24 cellular contexts compared by ENCODE assay signal in the genomic region with DNA sequence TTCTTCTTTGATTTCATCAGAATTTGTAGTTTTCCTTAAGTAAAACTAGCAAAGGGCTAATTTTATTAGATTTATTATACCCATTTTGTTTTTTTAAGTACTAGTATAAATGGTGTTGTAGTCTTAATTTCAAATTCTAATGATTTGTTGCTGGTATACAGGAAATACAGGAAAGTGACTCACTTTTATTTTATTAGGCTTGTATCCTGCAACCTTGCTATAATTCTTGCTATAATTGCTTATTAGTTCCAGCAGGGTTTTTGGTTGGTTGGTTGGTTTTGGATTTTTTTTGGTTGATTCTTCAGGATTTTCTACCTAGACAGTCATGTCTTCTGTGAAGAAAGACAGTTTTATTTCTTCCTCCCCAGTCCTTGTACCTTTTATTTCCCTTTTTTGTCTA.
DNase-seq lines count a peak whose midpoint lies in the region; ATAC-seq, FAIRE-seq and TF ChIP-seq lines count a peak whose summit lies in the region.
"Had no signal": no experiment of that assay in that cellular context is flagged by ENCODE, and none has a peak within 500 bp of the region (broad histone marks: within the 10 kb centered on the region; RNA-seq: fewer than 3 reads in every experiment).

No MANE protein-coding gene starts in this region.

- no peaks in the 10 kb centered on the region for H4K20me1 ChIP-seq in IMR-90 (ENCODE audit: insufficient read depth, low read length)

- no peak overlapping the region for H3K4ac ChIP-seq in IMR-90 (ENCODE audit: low read depth, low read length)

- intact Hi-C loops in IMR-90 (cut with micrococcal nuclease), result loop anchor here (5.0 to 10.0 kb wide), 2 partner anchors 126 to 474 kb away; a partner anchor contains a TSS
- intact Hi-C loops in posterior vena cava (cut with DNase I), result loop anchor here in 1 of 2 donors (10.0 kb wide), 1 partner anchor 364 kb away; no protein-coding TSS in a partner anchor

- no peak overlapping the region for H4K5ac ChIP-seq in IMR-90 (ENCODE audit: low read depth, low read length)

- H3K79me1 ChIP-seq in IMR-90 (ENCODE audit: low read depth in 1 of 2, low read length in 2 of 2), result peaks cover 27 to 44% of the 10 kb centered on the region in 2 experiments

- no peak for TF ChIP-seq RAD21 in IMR-90 (IDR thresholded peaks at IDR 0.05; ENCODE audit: low read length)

- no peak overlapping the region for H2BK120ac ChIP-seq in IMR-90 (ENCODE audit: low read depth, low read length)

- H3K27me3 ChIP-seq in ACC112 (ENCODE audit: insufficient read depth, low read length), result no peaks in the 10 kb centered on the region
- H3K27me3 ChIP-seq in IMR-90 (ENCODE audit: control insufficient read depth, insufficient read depth, low read length), result no peaks in the 10 kb centered on the region
- H3K27me3 ChIP-seq in bronchial epithelial cell (ENCODE audit: control insufficient read depth, insufficient read depth, low read length), result no peaks in the 10 kb centered on the region
- H3K27me3 ChIP-seq: BLaER1 treated with 17β-estradiol and CSF1 and Interleukin-3, amounts not matched to agents 10 nM and 100 nM; Peyer's patch; SJSA1 had no signal

- no peak overlapping the region for H3K23ac ChIP-seq in IMR-90 (ENCODE audit: low read depth, low read length)

- H3K9me1 ChIP-seq in IMR-90 (ENCODE audit: insufficient read depth, low read length), result peaks cover under 1% of the 10 kb centered on the region

- no peak overlapping the region; the same call in 1 of the 2 replicates for H3K18ac ChIP-seq in IMR-90 (ENCODE audit: low read depth, low read length)

- H2AFZ ChIP-seq in ACC112 (ENCODE audit: low read length, unreplicated experiment) (no peak overlapping the region), IMR-90 (replicated peaks; ENCODE audit: low read length, poor library complexity) (no peak overlapping the region)

- no peak for FAIRE-seq in bronchial epithelial cell (lab: Jason Lieb, UNC)
- FAIRE-seq: G401.6, GM18507, GM19239 had no signal

- no peak overlapping the region for H4K91ac ChIP-seq in IMR-90 (ENCODE audit: insufficient read depth, low read depth, low read length)

- peaks cover 7% of the 10 kb centered on the region for H3K9me3 Mint-ChIP-seq in glutamatergic neuron (ENCODE audit: unreplicated experiment)
- H3K9me3 Mint-ChIP-seq: CD8-positive, alpha-beta T cell had no signal

- dilution Hi-C loops in IMR-90 (cut with HindIII; ENCODE audit: low sequenced_read_pairs, unreplicated experiment), result no loop called here

- H3K36me3 ChIP-seq in ACC112 (ENCODE audit: insufficient read depth, low read length) (peaks cover 46% of the 10 kb centered on the region), IMR-90 (ENCODE audit: control insufficient read depth, insufficient read depth, low read length) (peaks cover 23% of the 10 kb centered on the region), bronchial epithelial cell (ENCODE audit: control insufficient read depth, insufficient read depth, low read length) (peaks cover 10% of the 10 kb centered on the region)

- H2BK15ac ChIP-seq in IMR-90 (ENCODE audit: low read depth, low read length), result no peak overlapping the region

- in situ Hi-C loops in IMR-90 (cut with MboI; ENCODE audit: low sequenced_read_pairs), result loop anchor here (10.0 kb wide), 3 partner anchors 294 to 564 kb away; no protein-coding TSS in a partner anchor

- H3K79me2 ChIP-seq in ACC112 (ENCODE audit: control insufficient read depth, insufficient read depth, low read length, unreplicated experiment), result peaks cover 16% of the 10 kb centered on the region

- POLR2A ChIA-PET in IMR-90 (lab: Charles Lee; ENCODE audit: unreplicated experiment), result no interaction called here

- H3K36me3 Mint-ChIP-seq in glutamatergic neuron (ENCODE audit: unreplicated experiment), result no peaks in the 10 kb centered on the region

- no TSS peak for BruUV-seq in IMR-90 (replicated peaks; lab: Mats Ljungman, UMichigan)

- H2AK5ac ChIP-seq in IMR-90 (ENCODE audit: low read depth, low read length), result no peak overlapping the region

- no peak overlapping the region for H3K4me3 Mint-ChIP-seq in glutamatergic neuron (ENCODE audit: unreplicated experiment)
- H3K4me3 Mint-ChIP-seq: CD8-positive, alpha-beta T cell had no signal

- no peak overlapping the region for H2AK9ac ChIP-seq in IMR-90 (replicated peaks; ENCODE audit: low read depth, low read length, poor library complexity)

- no peak overlapping the region for H2BK5ac ChIP-seq in IMR-90 (ENCODE audit: low read depth, low read length, poor library complexity, severe bottlenecking)

- DNase-seq in IMR-90, result no peak
- peak; percentile 37 for DNase-seq in bronchial epithelial cell (ENCODE audit: low read depth)
- peak; percentile 40 to 50 for DNase-seq in lung microvascular endothelial cell (ENCODE audit: low read depth in 2 of 2)
- no peak for DNase-seq in activated CD4-positive, CD25-positive, alpha-beta regulatory T cell treated with anti-CD3 and anti-CD28 coated beads, Interleukin-2, amount 50 U/mL, for 72 hours
- DNase-seq in glutamatergic neuron, result no peak
- no peak for DNase-seq in posterior vena cava (ENCODE audit: low spot score)
- DNase-seq: ACHN; CD8-positive, alpha-beta T cell; DMS153; H7; Karpas-422; MM.1S; NCI-H1048; NCI-H1417 treated with DMSO at 0.1 percent for 48 hours; NCI-H187 treated with DMSO at 0.1 percent for 48 hours; NCI-H2107; NCI-H748 treated with DMSO at 0.1 percent for 48 hours; Peyer's patch had no signal

- no peak for TF ChIP-seq POLR2A in IMR-90 (IDR thresholded peaks at IDR 0.05; ENCODE audit: low read depth, low read length)

- H3K27ac Mint-ChIP-seq in glutamatergic neuron (ENCODE audit: unreplicated experiment), result no peak overlapping the region
- H3K27ac Mint-ChIP-seq: CD8-positive, alpha-beta T cell had no signal

- H3K56ac ChIP-seq in IMR-90 (ENCODE audit: extremely low read depth, insufficient read depth, low read length), result no peak overlapping the region

- peaks cover 6% of the 10 kb centered on the region for H3K27me3 Mint-ChIP-seq in glutamatergic neuron (ENCODE audit: unreplicated experiment)

- TF ChIP-seq CTCF in IMR-90 (conservative IDR thresholded peaks at IDR 0.05; ENCODE audit: low read depth, low read length) (no peak), bronchial epithelial cell (IDR thresholded peaks at IDR 0.05; ENCODE audit: insufficient read depth, low read length, severe bottlenecking) (no peak), glutamatergic neuron (IDR thresholded peaks at IDR 0.05; ENCODE audit: partially characterized antibody, unreplicated experiment) (no peak)

- H3K4me2 ChIP-seq in IMR-90 (ENCODE audit: low read depth, low read length), result no peak overlapping the region

- H3K9ac ChIP-seq in IMR-90 (ENCODE audit: low read depth, low read length), result no peak overlapping the region
- H3K9ac ChIP-seq: BLaER1 treated with 17β-estradiol and CSF1 and Interleukin-3, amounts not matched to agents 10 nM and 100 nM had no signal

- H3K4me1 ChIP-seq in ACC112 (ENCODE audit: control insufficient read depth, insufficient read depth, low read length, unreplicated experiment), result peaks cover 37% of the 10 kb centered on the region
- 0 out of 2 replicates have a peak, but pooled peaks cover 3% of the 10 kb centered on the region for H3K4me1 ChIP-seq in IMR-90 (ENCODE audit: control insufficient read depth, insufficient read depth, low read length)
- H3K4me1 ChIP-seq: Peyer's patch had no signal

- H3K14ac ChIP-seq in IMR-90 (replicated peaks; ENCODE audit: low read depth, low read length), result no peak overlapping the region

- CTCF ChIA-PET in IMR-90 (lab: Yijun Ruan, JAX), result no interaction called here

- ATAC-seq in IMR-90 (ENCODE audit: low read depth), result no peak
- ATAC-seq: CD8-positive, alpha-beta T cell had no signal

- no peaks in the 10 kb centered on the region for H3K9me3 ChIP-seq in IMR-90 (ENCODE audit: control insufficient read depth, insufficient read depth, low read length)
- H3K9me3 ChIP-seq: BLaER1 treated with 17β-estradiol and CSF1 and Interleukin-3, amounts not matched to agents 10 nM and 100 nM; Peyer's patch; SJSA1 had no signal

- peak overlapping the region; percentile 19; the same call in 1 of the 2 replicates for H3K27ac ChIP-seq in ACC112 (ENCODE audit: low read depth, low read length)
- no peak overlapping the region for H3K27ac ChIP-seq in IMR-90 (ENCODE audit: insufficient read depth, low read length)
- H3K27ac ChIP-seq: BLaER1 treated with 17β-estradiol and CSF1 and Interleukin-3, amounts not matched to agents 10 nM and 100 nM; Peyer's patch; SJSA1 had no signal

- H2BK20ac ChIP-seq in IMR-90 (ENCODE audit: low read depth, low read length), result no peak overlapping the region

- H3K4me1 Mint-ChIP-seq in glutamatergic neuron (ENCODE audit: low read depth, unreplicated experiment), result peaks cover 2% of the 10 kb centered on the region

- no peak overlapping the region for H3K4me3 ChIP-seq in ACC112 (ENCODE audit: low read depth, low read length)
- H3K4me3 ChIP-seq in IMR-90 (ENCODE audit: insufficient read depth, low read depth, low read length), result no peak overlapping the region
- no peak overlapping the region for H3K4me3 ChIP-seq in bronchial epithelial cell (ENCODE audit: low read depth, low read length)
- H3K4me3 ChIP-seq: BLaER1 treated with 17β-estradiol and CSF1 and Interleukin-3, amounts not matched to agents 10 nM and 100 nM; Peyer's patch; SJSA1 had no signal

- no peak overlapping the region for H4K8ac ChIP-seq in IMR-90 (ENCODE audit: low read depth in 2 of 2, low read length in 2 of 2)

TF ChIP-seq in IMR-90, 13 proteins besides CTCF, POLR2A, EP300 and RAD21:
- no peak for TF ChIP-seq FOS (IDR thresholded peaks at IDR 0.05; ENCODE audit: low read depth, low read length)
- no peak for TF ChIP-seq SMC3 (IDR thresholded peaks at IDR 0.05; ENCODE audit: low read depth, low read length)
- 0 out of 2 replicates have a peak, but pooled peaks have one; percentile 1 for TF ChIP-seq MAFK (IDR thresholded peaks at IDR 0.05; ENCODE audit: low read depth, low read length)
- TF ChIP-seq NFE2L2 (IDR thresholded peaks at IDR 0.05; ENCODE audit: low read depth, low read length), result no peak
- TF ChIP-seq, protein P1, sequence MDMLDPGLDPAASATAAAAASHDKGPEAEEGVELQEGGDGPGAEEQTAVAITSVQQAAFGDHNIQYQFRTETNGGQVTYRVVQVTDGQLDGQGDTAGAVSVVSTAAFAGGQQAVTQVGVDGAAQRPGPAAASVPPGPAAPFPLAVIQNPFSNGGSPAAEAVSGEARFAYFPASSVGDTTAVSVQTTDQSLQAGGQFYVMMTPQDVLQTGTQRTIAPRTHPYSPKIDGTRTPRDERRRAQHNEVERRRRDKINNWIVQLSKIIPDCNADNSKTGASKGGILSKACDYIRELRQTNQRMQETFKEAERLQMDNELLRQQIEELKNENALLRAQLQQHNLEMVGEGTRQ (IDR thresholded peaks at IDR 0.05; ENCODE audit: low read depth, low read length), result no peak
- no peak for TF ChIP-seq RCOR1 (IDR thresholded peaks at IDR 0.05; ENCODE audit: insufficient replicate concordance, low read length)
- no peak for TF ChIP-seq BHLHE40 (IDR thresholded peaks at IDR 0.05; ENCODE audit: low read depth, low read length)
- TF ChIP-seq CHD1 (IDR thresholded peaks at IDR 0.05; ENCODE audit: low read depth, low read length), result no peak

Comparison
In these comparisons a context has a peak if more than half of its experiments do, and no peak if none do; other contexts are left out.
1. DNase-seq: peak in bronchial epithelial cell (single experiment) and lung microvascular endothelial cell (2 of 2); none in IMR-90 (single experiment), activated CD4-positive, CD25-positive, alpha-beta regulatory T cell treated with anti-CD3 and anti-CD28 coated beads, Interleukin-2, amount 50 U/mL, for 72 hours (single experiment), glutamatergic neuron (single experiment) and posterior vena cava (single experiment).